ENCODE assay signal across 11 cellular contexts in genomic region chr1:41152622-41153044, GRCh38.
DNase-seq lines count a peak whose midpoint lies in the region; ATAC-seq, FAIRE-seq and TF ChIP-seq lines count a peak whose summit lies in the region.
"Had no signal": no experiment of that assay in that cellular context is flagged by ENCODE, and none has a peak within 500 bp of the region (broad histone marks: within the 10 kb centered on the region; RNA-seq: fewer than 3 reads in every experiment).

No MANE protein-coding gene starts in this region.

- no peak for TF ChIP-seq POLR2A in A549 (IDR thresholded peaks at IDR 0.05; ENCODE audit: low read length)
- TF ChIP-seq POLR2A in esophagus muscularis mucosa (IDR thresholded peaks at IDR 0.05; ENCODE audit: low read depth): no peak

- DNase-seq in A549 (ENCODE audit: low read depth in 1 of 2, low spot score in 1 of 2) (peak; percentile 38 to 85), NCI-H460 (ENCODE audit: extremely low read depth, low read depth) (peak; percentile 22), esophagus muscularis mucosa (ENCODE audit: extremely low spot score) (no peak), mesothelial cell of epicardium (ENCODE audit: low spot score in 2 of 2, unreplicated experiment in 2 of 2) (no peak), T-cell (no peak), KG1 (lab: John Stamatoyannopoulos, UW) (no peak), NCI-H2196 (lab: John Stamatoyannopoulos, UW; ENCODE audit: unreplicated experiment) (no peak)
- DNase-seq: activated CD4-positive, CD25-positive, alpha-beta regulatory T cell treated with anti-CD3 and anti-CD28 coated beads, Interleukin-2, amount 50 U/mL, for 72 hours; stimulated activated CD4-positive, alpha-beta T cell treated with anti-CD3 and anti-CD28 coated beads, Interleukin-4, amount 100 ng/mL, for 4 hours had no signal

- POLR2A ChIA-PET in A549 (lab: Yijun Ruan, JAX): interaction anchor here (0.7 to 1.5 kb wide), 3 partner anchors 88 to 125 kb away, joined by 3 to 7 read pairs (median 7); partner anchors contain the start of gene SCMH1
- POLR2A ChIA-PET in T-cell (lab: Charles Lee): no interaction called here

- H3K27ac ChIP-seq in A549 (peak overlapping the region; percentile 95 to 96), esophagus muscularis mucosa (replicated peaks in 1 of 4) (peak overlapping the region; percentile 72 to 87 (median 80))

- intact Hi-C loops in esophagus muscularis mucosa (cut with DNase I): loop anchor here (5.0 kb wide), 1 partner anchor 40 kb away; no protein-coding TSS in a partner anchor

- peaks cover 20% of the 10 kb centered on the region for H3K36me3 Mint-ChIP-seq in mesothelial cell of epicardium
- peaks cover 36% of the 10 kb centered on the region for H3K36me3 Mint-ChIP-seq in T-cell

- H3K4me1 Mint-ChIP-seq in mesothelial cell of epicardium (peaks cover 20% of the 10 kb centered on the region), T-cell (no peaks in the 10 kb centered on the region)

- TF ChIP-seq EP300 in A549 (IDR thresholded peaks at IDR 0.05) (peak; percentile 75 to 77; a peak in 3 of 5 replicates), esophagus muscularis mucosa (IDR thresholded peaks at IDR 0.05) (no peak)

- peaks cover 11% of the 10 kb centered on the region for H3K9me3 Mint-ChIP-seq in mesothelial cell of epicardium
- H3K9me3 Mint-ChIP-seq in T-cell: no peaks in the 10 kb centered on the region
- H3K9me3 Mint-ChIP-seq: GM23338 had no signal

- H3K4me1 ChIP-seq in A549: peaks cover 74% of the 10 kb centered on the region
- peaks cover 20 to 55% (median 37%) of the 10 kb centered on the region in 4 donors for H3K4me1 ChIP-seq in esophagus muscularis mucosa

- CTCF ChIA-PET in A549 (lab: Yijun Ruan, JAX) (interaction anchor here (0.9 to 1.4 kb wide), 3 partner anchors 20 to 104 kb away, joined by 3 to 4 read pairs (median 3); no protein-coding TSS in a partner anchor), T-cell (lab: Charles Lee) (no interaction called here)

- no peaks in the 10 kb centered on the region for H3K27me3 Mint-ChIP-seq in mesothelial cell of epicardium (ENCODE audit: low read depth)
- no peaks in the 10 kb centered on the region for H3K27me3 Mint-ChIP-seq in T-cell

- H3K27me3 ChIP-seq in esophagus muscularis mucosa: no peaks in the 10 kb centered on the region

- WGBS in A549 (ENCODE audit: missing lambda C conversion rate): 0% methylated on average over 1 of the region's 1 CpG
- 28% methylated on average over 1 of the region's 1 CpG for WGBS in esophagus muscularis mucosa

- TF ChIP-seq CTCF in A549 (IDR thresholded peaks at IDR 0.05) (no peak), esophagus muscularis mucosa (IDR thresholded peaks at IDR 0.05) (no peak), mesothelial cell of epicardium (IDR thresholded peaks at IDR 0.05; ENCODE audit: unreplicated experiment) (no peak)

- no peak for FAIRE-seq in A549 (lab: Jason Lieb, UNC)

- no peak overlapping the region for H3K4me3 Mint-ChIP-seq in mesothelial cell of epicardium
- H3K4me3 Mint-ChIP-seq in T-cell: no peak overlapping the region
- H3K4me3 Mint-ChIP-seq: GM23338 had no signal

- 0 out of 5 replicates have a peak, but pooled peaks of 1 of the 2 experiments have one; percentile 39 for TF ChIP-seq RAD21 in A549 (conservative IDR thresholded peaks at IDR 0.05 in 1 of 2, IDR thresholded peaks at IDR 0.05 in 1 of 2)

- H3K9me3 ChIP-seq in A549 (peaks cover 10% of the 10 kb centered on the region; the same call in 2 of the 3 replicates), esophagus muscularis mucosa (no peaks in the 10 kb centered on the region)

- H3K36me3 ChIP-seq in esophagus muscularis mucosa: peaks cover 0 to 17% (median 3%) of the 10 kb centered on the region in 4 donors

- ATAC-seq in A549 (peak; percentile 78 to 83), T-cell (replicated peaks in 1 of 4) (no peak), GM21447 (IDR thresholded peaks at IDR 0.05; ENCODE audit: unreplicated experiment) (no peak)
- ATAC-seq: GM23338 had no signal

- H3K4me2 ChIP-seq in A549: peak overlapping the region; percentile 73
- H3K4me2 ChIP-seq: GM23338 had no signal

- H3K4me3 ChIP-seq in A549 (no peak overlapping the region), esophagus muscularis mucosa (no peak overlapping the region)
- H3K4me3 ChIP-seq: GM23338 had no signal

- H3K27ac Mint-ChIP-seq in mesothelial cell of epicardium (peak overlapping the region; percentile 76), T-cell (no peak overlapping the region)
- H3K27ac Mint-ChIP-seq: GM23338 had no signal

TF ChIP-seq in A549, 52 proteins besides CTCF, POLR2A, EP300 and RAD21:
- TF ChIP-seq NFE2L2 (conservative IDR thresholded peaks at IDR 0.05; ENCODE audit: low read length) (peak; percentile 73), JUNB (IDR thresholded peaks at IDR 0.05) (peak; percentile 95), HOXB13 (CRISPR knock-in tag; IDR thresholded peaks at IDR 0.05; ENCODE audit: low read depth) (no peak), ZFP36 (IDR thresholded peaks at IDR 0.05; ENCODE audit: borderline replicate concordance, partially characterized antibody) (no peak), SREBF2 (IDR thresholded peaks at IDR 0.05) (no peak), CEBPB (IDR thresholded peaks at IDR 0.05) (peak; percentile 61 to 82; a peak in 3 of 4 replicates), SMC3 (IDR thresholded peaks at IDR 0.05) (peak; percentile 36; the same call in 1 of the 3 replicates), BCL3 (IDR thresholded peaks at IDR 0.05) (0 out of 3 replicates have a peak, but pooled peaks have one; percentile 47), MAFK (IDR thresholded peaks at IDR 0.05; ENCODE audit: partially characterized antibody) (peak; percentile 88), GATA3 (IDR thresholded peaks at IDR 0.05; ENCODE audit: borderline replicate concordance) (peak; percentile 81; the same call in 1 of the 2 replicates), ZSCAN20 (CRISPR knock-in tag; IDR thresholded peaks at IDR 0.05) (no peak), FOSL2 (IDR thresholded peaks at IDR 0.05) (peak; percentile 82), FOSL2 (CRISPR knock-in tag; IDR thresholded peaks at IDR 0.05) (peak; percentile 91), TFCP2L1 (CRISPR knock-in tag; IDR thresholded peaks at IDR 0.05) (no peak), JUN (IDR thresholded peaks at IDR 0.05) (peak; percentile 60 to 81)
- TF ChIP-seq, protein P1, sequence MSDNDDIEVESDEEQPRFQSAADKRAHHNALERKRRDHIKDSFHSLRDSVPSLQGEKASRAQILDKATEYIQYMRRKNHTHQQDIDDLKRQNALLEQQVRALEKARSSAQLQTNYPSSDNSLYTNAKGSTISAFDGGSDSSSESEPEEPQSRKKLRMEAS (IDR thresholded peaks at IDR 0.05): 0 out of 2 replicates have a peak, but pooled peaks have one; percentile 28

Comparison
In these comparisons a context has a peak if more than half of its experiments do, and no peak if none do; other contexts are left out.
1. ATAC-seq: peak in A549 (2 of 2); none in T-cell (0 of 4) and GM21447 (single experiment).
2. DNase-seq: peak in A549 (2 of 2) and NCI-H460 (single experiment); none in esophagus muscularis mucosa (single experiment), mesothelial cell of epicardium (0 of 2), T-cell (0 of 34), KG1 (single experiment) and NCI-H2196 (single experiment).